In the genomic region with DNA sequence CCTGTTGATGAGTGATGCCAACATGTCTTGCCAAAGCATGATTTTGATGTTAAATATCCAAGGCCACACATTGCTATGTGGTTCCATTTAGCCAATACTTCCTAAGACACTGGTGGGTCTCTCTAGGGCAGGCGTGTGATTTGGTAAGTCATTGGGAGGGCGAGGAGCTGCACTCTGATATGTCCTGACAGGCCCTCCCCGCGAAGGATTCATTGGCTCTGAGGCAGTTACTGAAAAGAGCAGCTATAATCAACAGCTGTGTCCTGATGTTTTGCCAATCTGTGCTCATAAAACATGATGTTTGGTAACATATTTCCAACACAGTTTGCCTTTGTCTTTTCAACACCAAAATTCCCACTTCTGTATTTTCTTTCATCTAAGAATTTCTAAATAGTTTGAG, we compare ENCODE assay signal across 20 cellular contexts.
"Had no signal": no experiment of that assay in that cellular context is flagged by ENCODE, and none has a peak within 500 bp of the region (broad histone marks: within the 10 kb centered on the region; RNA-seq: fewer than 3 reads in every experiment).

No MANE protein-coding gene starts in this region.

- H3K4me1 ChIP-seq: body of pancreas, thyroid gland had no signal

- H3K36me3 ChIP-seq: gastroesophageal sphincter, thyroid gland, WERI-Rb-1 had no signal

- DNase-seq: activated CD4-positive, alpha-beta T cell treated with anti-CD3 and anti-CD28 coated beads, Interleukin-2, amount 10 ng/mL, durations not matched to agents 7 days and 5 days; activated CD4-positive, CD25-positive, alpha-beta regulatory T cell treated with anti-CD3 and anti-CD28 coated beads, Interleukin-2, amount 50 U/mL, for 72 hours; activated CD8-positive, alpha-beta memory T cell treated with anti-CD3 and anti-CD28 coated beads, Interleukin-2, amount 10 ng/mL, durations not matched to agents 7 days and 5 days; activated CD8-positive, alpha-beta T cell treated with anti-CD3 and anti-CD28 coated beads for 36 hours; activated effector memory CD4-positive, alpha-beta T cell treated with anti-CD3 and anti-CD28 coated beads, Interleukin-2, amount 50 U/mL, for 16 hours; activated naive CD4-positive, alpha-beta T cell treated with anti-CD3 and anti-CD28 coated beads, Interleukin-2, amount 10 ng/mL, durations not matched to agents 7 days and 5 days; activated T-cell treated with anti-CD3 and anti-CD28 coated beads for 4 hours; body of pancreas; caudate nucleus; dermis blood vessel endothelial cell; effector CD8-positive, alpha-beta T cell; head of caudate nucleus; hypothalamus; left cardiac atrium; natural killer cell; substantia nigra; thyroid gland; WERI-Rb-1 had no signal

- H3K27me3 ChIP-seq: body of pancreas, gastroesophageal sphincter, thyroid gland had no signal

- H3K9me3 ChIP-seq: body of pancreas, gastroesophageal sphincter, thyroid gland had no signal

- H3K27ac ChIP-seq: body of pancreas, gastroesophageal sphincter, thyroid gland, WERI-Rb-1 had no signal

- ATAC-seq: activated CD8-positive, alpha-beta memory T cell treated with anti-CD3 and anti-CD28 coated beads, Interleukin-2, amount 10 ng/mL, durations not matched to agents 7 days and 5 days; activated CD8-positive, alpha-beta T cell treated with anti-CD3 and anti-CD28 coated beads for 36 hours; body of pancreas; gastroesophageal sphincter; natural killer cell had no signal

- H3K4me3 ChIP-seq: body of pancreas, gastroesophageal sphincter, lung, thyroid gland had no signal
